Comparison of ENCODE assay signal across 11 cellular contexts in genomic region chr7:110774066-110774465, GRCh38.
"Had no signal": no experiment of that assay in that cellular context is flagged by ENCODE, and none has a peak within 500 bp of the region (broad histone marks: within the 10 kb centered on the region; RNA-seq: fewer than 3 reads in every experiment).

No MANE protein-coding gene starts in this region.

- H3K27ac ChIP-seq: ascending aorta, dorsolateral prefrontal cortex, upper lobe of right lung had no signal

- DNase-seq: activated CD4-positive, CD25-positive, alpha-beta regulatory T cell treated with anti-CD3 and anti-CD28 coated beads, Interleukin-2, amount 50 U/mL, for 72 hours; activated naive CD4-positive, alpha-beta T cell treated with Interleukin-2 at 50 U/mL for 16 hours; activated T-cell treated with anti-CD3 and anti-CD28 coated beads for 4 hours; dorsolateral prefrontal cortex; endodermal cell; hippocampal formation; T-helper 9 cell; upper lobe of right lung had no signal

- ATAC-seq: activated T-helper 17 cell treated with anti-CD3 and anti-CD28 coated beads, Interleukin-2, amount 50 U/mL, for 72 hours; sciatic nerve; upper lobe of right lung had no signal
